Comparison of ENCODE assay signal across 28 cellular contexts in genomic region chr5:100424787-100425186, GRCh38.
"Had no signal": no experiment of that assay in that cellular context is flagged by ENCODE, and none has a peak within 500 bp of the region (broad histone marks: within the 10 kb centered on the region; RNA-seq: fewer than 3 reads in every experiment).

No MANE protein-coding gene starts in this region.

- H3K27ac ChIP-seq: breast epithelium, esophagus muscularis mucosa, foreskin keratinocyte, heart right ventricle, left ventricle myocardium inferior, neutrophil, sigmoid colon, uterus, VCaP had no signal

- H3K27me3 Mint-ChIP-seq: activated CD4-positive, alpha-beta memory T cell treated with anti-CD3 and anti-CD28 coated beads for 36 hours; activated CD4-positive, alpha-beta T cell treated with anti-CD3 and anti-CD28 coated beads, Interleukin-2, amount 10 ng/mL, durations not matched to agents 24 days and 14 days; activated T-helper 17 cell treated with anti-CD3 and anti-CD28 coated beads, Interleukin-2, amount 50 U/mL, for 72 hours; dendritic cell treated with granulocyte-macrophage colony-stimulating factor and Interleukin-4, amounts not matched to agents 40 ng/mL and 50 ng/mL, for 4 days; stimulated activated naive CD8-positive, alpha-beta T cell treated with anti-CD3 and anti-CD28 coated beads, Interleukin-15, amount 100 ng/mL, for 72 hours; type B pancreatic cell had no signal

- DNase-seq: activated CD4-positive, alpha-beta memory T cell treated with anti-CD3 and anti-CD28 coated beads for 36 hours; activated CD4-positive, alpha-beta T cell treated with anti-CD3 and anti-CD28 coated beads, Interleukin-2, amount 10 ng/mL, durations not matched to agents 24 days and 14 days; activated gamma-delta T cell treated with Interleukin-2 at 50 U/mL for 16 hours; activated naive CD4-positive, alpha-beta T cell treated with anti-CD3 and anti-CD28 coated beads, Interleukin-2, amount 50 U/mL, for 16 hours; activated T-cell treated with anti-CD3 and anti-CD28 coated beads, Interleukin-2, amount 50 U/mL, for 4 hours; amniotic stem cell; central memory CD4-positive, alpha-beta T cell; heart right ventricle; left ventricle myocardium inferior; mucosa of descending colon; nephron progenitor cell; sigmoid colon; small intestine; stimulated activated CD4-positive, alpha-beta T cell treated with anti-CD3 and anti-CD28 coated beads, Interleukin-4, amount 100 ng/mL, for 24 hours; stimulated activated naive CD8-positive, alpha-beta T cell treated with anti-CD3 and anti-CD28 coated beads, Interleukin-15, amount 100 ng/mL, for 72 hours; substantia nigra; T-helper 1 cell; uterus had no signal

- H3K4me1 ChIP-seq: breast epithelium, esophagus muscularis mucosa, foreskin keratinocyte, heart right ventricle, left ventricle myocardium inferior, sigmoid colon, uterus had no signal

- H3K9me3 ChIP-seq: uterus had no signal

- H3K4me3 ChIP-seq: breast epithelium, esophagus muscularis mucosa, heart right ventricle, left ventricle myocardium inferior, mucosa of descending colon, sigmoid colon, uterus had no signal

- H3K9me3 Mint-ChIP-seq: activated CD4-positive, alpha-beta T cell treated with anti-CD3 and anti-CD28 coated beads, Interleukin-2, amount 10 ng/mL, durations not matched to agents 24 days and 14 days had no signal

- ATAC-seq: activated T-cell treated with anti-CD3 and anti-CD28 coated beads, Interleukin-2, amount 50 U/mL, for 4 hours; activated T-helper 17 cell treated with anti-CD3 and anti-CD28 coated beads, Interleukin-2, amount 50 U/mL, for 72 hours; foreskin keratinocyte; heart right ventricle; mucosa of descending colon; stimulated activated effector memory CD8-positive, alpha-beta T cell treated with anti-CD3 and anti-CD28 coated beads, Interleukin-12 subunit alpha, Interleukin-12 subunit beta, amount 100 ng/mL, for 72 hours; stimulated activated naive CD8-positive, alpha-beta T cell treated with anti-CD3 and anti-CD28 coated beads, Interleukin-15, amount 100 ng/mL, for 72 hours had no signal

- H3K27me3 ChIP-seq: breast epithelium, esophagus muscularis mucosa, foreskin keratinocyte, heart right ventricle, neutrophil, sigmoid colon, uterus had no signal

- H3K4me3 Mint-ChIP-seq: activated CD4-positive, alpha-beta memory T cell treated with anti-CD3 and anti-CD28 coated beads for 36 hours; activated CD4-positive, alpha-beta T cell treated with anti-CD3 and anti-CD28 coated beads, Interleukin-2, amount 10 ng/mL, durations not matched to agents 24 days and 14 days; activated T-cell treated with anti-CD3 and anti-CD28 coated beads, Interleukin-2, amount 50 U/mL, for 4 hours; activated T-helper 17 cell treated with anti-CD3 and anti-CD28 coated beads, Interleukin-2, amount 50 U/mL, for 72 hours; dendritic cell treated with granulocyte-macrophage colony-stimulating factor and Interleukin-4, amounts not matched to agents 40 ng/mL and 50 ng/mL, for 4 days; nephron progenitor cell; stimulated activated effector memory CD8-positive, alpha-beta T cell treated with anti-CD3 and anti-CD28 coated beads, Interleukin-12 subunit alpha, Interleukin-12 subunit beta, amount 100 ng/mL, for 72 hours; stimulated activated naive CD8-positive, alpha-beta T cell treated with anti-CD3 and anti-CD28 coated beads, Interleukin-15, amount 100 ng/mL, for 72 hours; T-helper 2 cell treated with Interferon-gamma antibody and Interleukin-4, amounts not matched to agents 5 μg/mL and 100 μg/mL, for 36 hours; type B pancreatic cell had no signal

- H3K27ac Mint-ChIP-seq: activated CD4-positive, alpha-beta memory T cell treated with anti-CD3 and anti-CD28 coated beads for 36 hours; activated CD4-positive, alpha-beta T cell treated with anti-CD3 and anti-CD28 coated beads, Interleukin-2, amount 10 ng/mL, durations not matched to agents 24 days and 14 days; activated T-helper 17 cell treated with anti-CD3 and anti-CD28 coated beads, Interleukin-2, amount 50 U/mL, for 72 hours; dendritic cell treated with granulocyte-macrophage colony-stimulating factor and Interleukin-4, amounts not matched to agents 40 ng/mL and 50 ng/mL, for 4 days; nephron progenitor cell; stimulated activated effector memory CD8-positive, alpha-beta T cell treated with anti-CD3 and anti-CD28 coated beads, Interleukin-12 subunit alpha, Interleukin-12 subunit beta, amount 100 ng/mL, for 72 hours; stimulated activated naive CD8-positive, alpha-beta T cell treated with anti-CD3 and anti-CD28 coated beads, Interleukin-15, amount 100 ng/mL, for 72 hours; T-helper 2 cell treated with Interferon-gamma antibody and Interleukin-4, amounts not matched to agents 5 μg/mL and 100 μg/mL, for 36 hours; type B pancreatic cell had no signal

- H3K36me3 Mint-ChIP-seq: stimulated activated effector memory CD8-positive, alpha-beta T cell treated with anti-CD3 and anti-CD28 coated beads, Interleukin-12 subunit alpha, Interleukin-12 subunit beta, amount 100 ng/mL, for 72 hours had no signal

- H3K4me1 Mint-ChIP-seq: activated CD4-positive, alpha-beta T cell treated with anti-CD3 and anti-CD28 coated beads, Interleukin-2, amount 10 ng/mL, durations not matched to agents 24 days and 14 days; activated T-helper 17 cell treated with anti-CD3 and anti-CD28 coated beads, Interleukin-2, amount 50 U/mL, for 72 hours; stimulated activated effector memory CD8-positive, alpha-beta T cell treated with anti-CD3 and anti-CD28 coated beads, Interleukin-12 subunit alpha, Interleukin-12 subunit beta, amount 100 ng/mL, for 72 hours; stimulated activated naive CD8-positive, alpha-beta T cell treated with anti-CD3 and anti-CD28 coated beads, Interleukin-15, amount 100 ng/mL, for 72 hours had no signal

- H3K36me3 ChIP-seq: breast epithelium, esophagus muscularis mucosa, heart right ventricle, neutrophil, sigmoid colon, uterus had no signal
